In the genomic region with DNA sequence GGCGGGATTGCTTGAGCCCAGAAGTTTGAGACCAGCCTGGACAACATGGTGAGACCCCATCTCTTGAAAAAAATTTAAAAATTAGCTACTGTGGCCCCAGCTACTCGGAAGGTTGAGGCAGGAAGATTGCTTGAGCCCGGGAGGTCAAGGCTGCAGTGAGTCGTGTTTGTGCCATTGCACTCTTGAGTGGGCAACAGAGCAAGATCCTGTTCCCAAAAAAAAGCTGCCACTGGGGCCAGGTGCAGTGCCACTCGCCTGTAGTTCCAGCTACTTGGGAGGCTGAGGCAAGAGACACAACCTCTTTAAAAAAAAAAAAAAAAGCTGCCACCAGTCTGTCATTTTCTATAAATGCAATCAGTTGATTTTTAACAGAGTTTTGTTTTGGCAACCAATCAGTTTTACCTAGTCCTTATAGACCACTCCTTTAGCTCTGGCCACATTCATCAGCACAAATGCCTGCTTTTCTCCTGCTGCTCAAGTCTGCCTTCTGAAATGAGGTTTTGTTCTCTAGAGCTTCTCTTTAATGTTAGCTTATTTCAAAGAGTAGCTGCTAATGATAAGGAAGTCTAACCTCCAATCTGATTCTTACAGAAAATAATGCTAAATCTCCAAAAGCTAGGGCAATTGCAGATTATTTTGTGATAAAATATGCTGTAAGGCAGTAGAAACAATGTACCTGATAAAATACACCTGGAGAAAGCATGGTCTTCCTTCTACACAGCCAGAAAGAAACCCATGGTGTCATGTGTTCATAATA, we compare ENCODE assay signal across 9 cellular contexts.
A peak's percentile ranks its signal among the peaks of the same experiment; 100 is the strongest.
DNase-seq lines count a peak whose midpoint lies in the region; ATAC-seq, FAIRE-seq and TF ChIP-seq lines count a peak whose summit lies in the region.
"Had no signal": no experiment of that assay in that cellular context is flagged by ENCODE, and none has a peak within 500 bp of the region (broad histone marks: within the 10 kb centered on the region; RNA-seq: fewer than 3 reads in every experiment).

No MANE protein-coding gene starts in this region.

- H3K4me3 ChIP-seq in HAP-1, result no peak overlapping the region

- in situ Hi-C loops in HAP-1 (cut with MboI; ENCODE audit: low sequenced_read_pairs), result no loop called here

- TF ChIP-seq CTCF in activated B cell treated with CpG ODN at 0.5 μM for 24 hours (IDR thresholded peaks at IDR 0.05), result no peak

- peaks cover 71% of the 10 kb centered on the region for H3K4me1 Mint-ChIP-seq in activated B cell treated with CpG ODN at 0.5 μM for 24 hours
- peaks cover 49% of the 10 kb centered on the region for H3K4me1 Mint-ChIP-seq in memory B cell

- H3K27ac Mint-ChIP-seq in activated B cell treated with CpG ODN at 0.5 μM for 24 hours (peak overlapping the region; percentile 59), memory B cell (peak overlapping the region; percentile 58)

- H3K36me3 ChIP-seq in HAP-1 (replicated peaks), result no peaks in the 10 kb centered on the region; the same call in 1 of the 2 replicates

- no peaks in the 10 kb centered on the region for H3K27me3 ChIP-seq in HAP-1 (ENCODE audit: low read depth)

- FAIRE-seq in A204.1 (lab: Jason Lieb, UNC), result peak; percentile 91

- peak; percentile 33 for ATAC-seq in GM21423 (IDR thresholded peaks at IDR 0.05; ENCODE audit: unreplicated experiment)
- no peak for ATAC-seq in activated B cell treated with CpG ODN at 0.5 μM for 24 hours (ENCODE audit: low read depth)
- no peak for ATAC-seq in memory B cell (ENCODE audit: low read depth)
- no peak for ATAC-seq in HG02852 (IDR thresholded peaks at IDR 0.05; ENCODE audit: unreplicated experiment)
- ATAC-seq in HG02763 (IDR thresholded peaks at IDR 0.05; ENCODE audit: unreplicated experiment), result no peak
- no peak for ATAC-seq in HG02981 (IDR thresholded peaks at IDR 0.05; ENCODE audit: unreplicated experiment)

- H3K9me3 ChIP-seq in HAP-1, result no peaks in the 10 kb centered on the region

- POLR2A ChIA-PET in activated B cell treated with CpG ODN at 0.5 μM for 24 hours (lab: Charles Lee), result interaction anchor here (0.6 to 8.0 kb wide), 9 partner anchors 13 to 1197 kb away, joined by 3 to 154 read pairs (median 5); no protein-coding TSS in a partner anchor

- H3K4me3 Mint-ChIP-seq in activated B cell treated with CpG ODN at 0.5 μM for 24 hours (peak overlapping the region; percentile 81), memory B cell (no peak overlapping the region)

- intact Hi-C loops in activated B cell treated with CpG ODN at 0.5 μM for 24 hours (cut with micrococcal nuclease), result loop anchor here (2.0 kb wide), 2 partner anchors 13 to 23 kb away; no protein-coding TSS in a partner anchor

- H3K27me3 Mint-ChIP-seq in activated B cell treated with CpG ODN at 0.5 μM for 24 hours, result no peaks in the 10 kb centered on the region
- no peaks in the 10 kb centered on the region for H3K27me3 Mint-ChIP-seq in memory B cell

- H3K9me3 Mint-ChIP-seq in activated B cell treated with CpG ODN at 0.5 μM for 24 hours, result no peaks in the 10 kb centered on the region
- no peaks in the 10 kb centered on the region for H3K9me3 Mint-ChIP-seq in memory B cell

- H3K36me3 Mint-ChIP-seq in activated B cell treated with CpG ODN at 0.5 μM for 24 hours (ENCODE audit: low read depth) (peaks cover 5% of the 10 kb centered on the region), memory B cell (peaks cover 3% of the 10 kb centered on the region)

- H3K4me1 ChIP-seq in HAP-1, result peaks cover 33% of the 10 kb centered on the region

- no peak for DNase-seq in activated B cell treated with CpG ODN at 0.5 μM for 24 hours
- no peak for DNase-seq in memory B cell (ENCODE audit: low spot score in 2 of 2)
- no peak for DNase-seq in HAP-1 (ENCODE audit: low spot score in 2 of 2)
- DNase-seq: NCI-H2029 had no signal

- CTCF ChIA-PET in activated B cell treated with CpG ODN at 0.5 μM for 24 hours (lab: Charles Lee), result interaction anchor here (0.8 to 2.0 kb wide), 6 partner anchors 10 to 74 kb away, joined by 3 to 13 read pairs (median 4); no protein-coding TSS in a partner anchor
